In the genomic region with DNA sequence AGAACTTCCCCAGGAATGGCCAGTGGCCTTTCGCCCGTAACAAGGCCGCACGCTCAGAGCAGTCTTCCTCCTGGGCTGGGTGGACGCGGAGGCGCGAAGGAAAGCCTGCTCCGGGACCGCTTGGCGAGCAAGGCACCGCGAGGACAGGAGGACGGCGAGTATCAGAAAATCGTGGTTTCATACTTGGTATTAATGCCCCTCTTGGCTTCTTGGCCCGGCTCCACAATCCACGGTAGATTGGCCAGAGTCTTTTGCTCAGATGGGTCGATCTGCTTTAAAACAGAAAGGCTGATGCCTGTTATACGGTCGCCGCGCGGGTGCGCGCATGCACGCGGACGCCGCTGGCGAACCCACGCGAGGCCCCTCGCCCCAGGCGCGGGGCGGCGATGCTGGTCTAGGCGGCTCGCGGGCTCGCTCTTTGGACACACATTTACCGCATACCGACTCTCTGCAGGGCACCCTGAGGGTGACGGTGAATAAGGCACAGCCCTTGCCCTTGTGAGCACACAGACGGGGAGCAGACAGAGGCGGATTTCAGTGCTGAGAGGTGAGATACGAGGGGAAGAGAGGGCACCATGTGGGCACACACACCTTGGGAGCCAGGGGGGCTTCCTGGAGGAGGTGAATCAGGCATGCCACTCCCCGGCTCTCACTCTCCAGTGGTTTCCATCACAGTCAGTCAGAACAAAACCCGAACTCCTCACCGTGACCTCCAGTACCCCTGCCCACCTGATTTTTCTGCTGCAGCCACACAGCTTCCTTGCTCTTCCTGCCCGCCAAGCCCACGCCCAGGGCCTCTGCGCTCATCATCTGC, we compare ENCODE assay signal across 8 cellular contexts.
DNase-seq lines count a peak whose midpoint lies in the region; ATAC-seq and TF ChIP-seq lines count a peak whose summit lies in the region.

No MANE protein-coding gene starts in this region.

- H3K9me2 ChIP-seq in hepatocyte (replicated peaks; ENCODE audit: insufficient read depth): no peaks in the 10 kb centered on the region

- H3K4me2 ChIP-seq in hepatocyte (peak overlapping the region; percentile 76), smooth muscle cell (peak overlapping the region; percentile 82)

- H3K27ac ChIP-seq in hepatocyte (no peak overlapping the region), smooth muscle cell (ENCODE audit: low read depth) (no peak overlapping the region)

- DNase-seq in GM12864 (ENCODE audit: low read depth): no peak
- DNase-seq in activated naive CD4-positive, alpha-beta T cell treated with anti-CD3 and anti-CD28 coated beads, Interleukin-2, amount 50 U/mL, for 16 hours: peak; percentile 15
- no peak for DNase-seq in hepatocyte (ENCODE audit: low spot score)
- no peak for DNase-seq in smooth muscle cell (lab: John Stamatoyannopoulos, UW; ENCODE audit: unreplicated experiment)
- no peak for DNase-seq in NCI-H2107 (lab: John Stamatoyannopoulos, UW)
- DNase-seq in inferior parietal cortex (ENCODE audit: extremely low spot score): no peak
- DNase-seq in NCI-H774 (lab: John Stamatoyannopoulos, UW): no peak

- H4K20me1 ChIP-seq in hepatocyte (ENCODE audit: insufficient read depth, poor library complexity, severe bottlenecking) (no peaks in the 10 kb centered on the region), smooth muscle cell (ENCODE audit: low read depth) (no peaks in the 10 kb centered on the region)

- peak overlapping the region; percentile 57 for H3K4me3 ChIP-seq in GM12864 (ENCODE audit: low read depth, low read length)
- peak overlapping the region; percentile 16 for H3K4me3 ChIP-seq in hepatocyte
- H3K4me3 ChIP-seq in smooth muscle cell: peak overlapping the region; percentile 49

- no peaks in the 10 kb centered on the region for H3K4me1 ChIP-seq in hepatocyte (ENCODE audit: insufficient read depth)
- peaks cover 8% of the 10 kb centered on the region for H3K4me1 ChIP-seq in smooth muscle cell (ENCODE audit: low read depth)

- ATAC-seq in HG03025 (IDR thresholded peaks at IDR 0.05; ENCODE audit: low FRiP score, unreplicated experiment): peak; percentile 51

- H3K9me3 ChIP-seq in hepatocyte (ENCODE audit: low read depth) (no peaks in the 10 kb centered on the region), smooth muscle cell (replicated peaks; ENCODE audit: low read depth) (no peaks in the 10 kb centered on the region)

- H3K79me2 ChIP-seq in hepatocyte: no peaks in the 10 kb centered on the region
- H3K79me2 ChIP-seq in smooth muscle cell (ENCODE audit: low read depth): no peaks in the 10 kb centered on the region

- TF ChIP-seq CTCF in GM12864 (IDR thresholded peaks at IDR 0.05; ENCODE audit: low read depth, low read length, missing control alignments) (no peak), hepatocyte (IDR thresholded peaks at IDR 0.05; ENCODE audit: poor library complexity) (no peak), smooth muscle cell (IDR thresholded peaks at IDR 0.05; ENCODE audit: borderline replicate concordance, insufficient read depth, poor library complexity, severe bottlenecking) (no peak)

- 64% methylated on average over 54 of the region's 54 CpGs for WGBS in hepatocyte (ENCODE audit: low lambda C conversion rate, missing lambda C conversion rate)
- 61% methylated on average over 53 of the region's 54 CpGs for WGBS in smooth muscle cell (ENCODE audit: low lambda C conversion rate)

- H2AFZ ChIP-seq in hepatocyte: peak overlapping the region; percentile 49
- H2AFZ ChIP-seq in smooth muscle cell (ENCODE audit: low read depth): peak overlapping the region; percentile 70

- peaks cover 12% of the 10 kb centered on the region for H3K27me3 ChIP-seq in hepatocyte
- peaks cover 11% of the 10 kb centered on the region for H3K27me3 ChIP-seq in smooth muscle cell (ENCODE audit: low read depth)

- no peaks in the 10 kb centered on the region for H3F3A ChIP-seq in smooth muscle cell (ENCODE audit: low read depth)

- no peaks in the 10 kb centered on the region for H3K36me3 ChIP-seq in hepatocyte (replicated peaks; ENCODE audit: insufficient read depth, low read depth)
- no peaks in the 10 kb centered on the region for H3K36me3 ChIP-seq in smooth muscle cell (ENCODE audit: low read depth)

- H3K9ac ChIP-seq in smooth muscle cell (ENCODE audit: low read depth): no peak overlapping the region
